2 cellular contexts compared by ENCODE assay signal in the genomic region with DNA sequence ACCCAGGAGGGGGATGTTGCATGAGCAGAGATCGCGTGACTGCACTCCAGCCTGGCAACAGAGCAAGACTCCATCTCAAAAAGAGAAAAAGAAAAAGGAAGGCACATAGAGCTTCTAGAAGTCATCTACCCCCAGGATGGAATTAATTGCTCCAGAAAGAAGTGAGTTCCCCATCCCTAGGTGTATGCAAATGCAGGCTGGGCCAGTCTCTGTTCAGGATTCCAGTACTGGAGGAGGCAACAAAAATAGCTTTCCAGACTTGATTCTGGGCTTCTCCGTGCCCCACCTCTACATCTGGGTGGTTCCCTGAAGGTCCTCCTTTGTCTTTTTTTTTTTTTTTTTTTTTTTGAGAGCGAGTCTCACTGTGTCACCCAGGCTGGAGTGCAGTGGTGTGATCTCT.
TF ChIP-seq lines count a peak whose summit lies in the region.

No MANE protein-coding gene starts in this region.

TF ChIP-seq in HEK293T, 16 proteins besides CTCF, POLR2A, EP300 and RAD21:
- TF ChIP-seq FOXM1 (IDR thresholded peaks at IDR 0.05; ENCODE audit: borderline replicate concordance) = no peak
- TF ChIP-seq ZNF384 (IDR thresholded peaks at IDR 0.05) = 0 out of 2 replicates have a peak, but pooled peaks have one; percentile 35

TF ChIP-seq in K562, 482 proteins besides CTCF, POLR2A, EP300 and RAD21:
- TF ChIP-seq BCOR (IDR thresholded peaks at IDR 0.05) (peak; percentile 51; the same call in 1 of the 2 replicates), SMARCA5 (IDR thresholded peaks at IDR 0.05) (no peak), ZNF695 (CRISPR knock-in tag; IDR thresholded peaks at IDR 0.05) (no peak), CAMTA2 (CRISPR knock-in tag; conservative IDR thresholded peaks at IDR 0.05) (no peak), RBBP5 (IDR thresholded peaks at IDR 0.05; ENCODE audit: borderline replicate concordance, insufficient read depth, low read length, poor library complexity, severe bottlenecking) (no peak), MAZ (CRISPR knock-in tag; conservative IDR thresholded peaks at IDR 0.05 in 1 of 2, IDR thresholded peaks at IDR 0.05 in 1 of 2) (no peak), NFYB (IDR thresholded peaks at IDR 0.05; ENCODE audit: extremely low read depth, insufficient read length) (no peak), BRD9 (IDR thresholded peaks at IDR 0.05; ENCODE audit: low read depth, partially characterized antibody) (no peak), RBM25 (IDR thresholded peaks at IDR 0.05; ENCODE audit: low read depth, low read length, severe bottlenecking) (peak; percentile 74), NCOA6 (IDR thresholded peaks at IDR 0.05) (no peak), HMG20A (CRISPR knock-in tag; conservative IDR thresholded peaks at IDR 0.05) (no peak), SREBF1 (IDR thresholded peaks at IDR 0.05; ENCODE audit: borderline replicate concordance, low read depth, low read length) (no peak), SIN3B (IDR thresholded peaks at IDR 0.05; ENCODE audit: low read depth) (no peak), TRIM24 (IDR thresholded peaks at IDR 0.05) (no peak), U2AF1 (optimal IDR thresholded peaks at IDR 0.05; ENCODE audit: low read depth, low read length) (no peak), EGR1 (conservative IDR thresholded peaks at IDR 0.05) (no peak), CTBP1 (IDR thresholded peaks at IDR 0.05; ENCODE audit: borderline replicate concordance) (no peak), KDM1A (IDR thresholded peaks at IDR 0.05) (peak in 1 of 2 experiments; percentile 8; a peak in 1 of 4 replicates), HCFC1 (IDR thresholded peaks at IDR 0.05; ENCODE audit: low read depth, low read length) (no peak)
- TF ChIP-seq, protein P1, sequence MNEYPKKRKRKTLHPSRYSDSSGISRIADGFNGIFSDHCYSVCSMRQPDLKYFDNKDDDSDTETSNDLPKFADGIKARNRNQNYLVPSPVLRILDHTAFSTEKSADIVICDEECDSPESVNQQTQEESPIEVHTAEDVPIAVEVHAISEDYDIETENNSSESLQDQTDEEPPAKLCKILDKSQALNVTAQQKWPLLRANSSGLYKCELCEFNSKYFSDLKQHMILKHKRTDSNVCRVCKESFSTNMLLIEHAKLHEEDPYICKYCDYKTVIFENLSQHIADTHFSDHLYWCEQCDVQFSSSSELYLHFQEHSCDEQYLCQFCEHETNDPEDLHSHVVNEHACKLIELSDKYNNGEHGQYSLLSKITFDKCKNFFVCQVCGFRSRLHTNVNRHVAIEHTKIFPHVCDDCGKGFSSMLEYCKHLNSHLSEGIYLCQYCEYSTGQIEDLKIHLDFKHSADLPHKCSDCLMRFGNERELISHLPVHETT (CRISPR knock-in tag; conservative IDR thresholded peaks at IDR 0.05 in 1 of 2, IDR thresholded peaks at IDR 0.05 in 1 of 2) = no peak
- TF ChIP-seq, protein P2, sequence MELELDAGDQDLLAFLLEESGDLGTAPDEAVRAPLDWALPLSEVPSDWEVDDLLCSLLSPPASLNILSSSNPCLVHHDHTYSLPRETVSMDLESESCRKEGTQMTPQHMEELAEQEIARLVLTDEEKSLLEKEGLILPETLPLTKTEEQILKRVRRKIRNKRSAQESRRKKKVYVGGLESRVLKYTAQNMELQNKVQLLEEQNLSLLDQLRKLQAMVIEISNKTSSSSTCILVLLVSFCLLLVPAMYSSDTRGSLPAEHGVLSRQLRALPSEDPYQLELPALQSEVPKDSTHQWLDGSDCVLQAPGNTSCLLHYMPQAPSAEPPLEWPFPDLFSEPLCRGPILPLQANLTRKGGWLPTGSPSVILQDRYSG (tag; conservative IDR thresholded peaks at IDR 0.05; ENCODE audit: low read depth) = no peak
- TF ChIP-seq, protein P3, sequence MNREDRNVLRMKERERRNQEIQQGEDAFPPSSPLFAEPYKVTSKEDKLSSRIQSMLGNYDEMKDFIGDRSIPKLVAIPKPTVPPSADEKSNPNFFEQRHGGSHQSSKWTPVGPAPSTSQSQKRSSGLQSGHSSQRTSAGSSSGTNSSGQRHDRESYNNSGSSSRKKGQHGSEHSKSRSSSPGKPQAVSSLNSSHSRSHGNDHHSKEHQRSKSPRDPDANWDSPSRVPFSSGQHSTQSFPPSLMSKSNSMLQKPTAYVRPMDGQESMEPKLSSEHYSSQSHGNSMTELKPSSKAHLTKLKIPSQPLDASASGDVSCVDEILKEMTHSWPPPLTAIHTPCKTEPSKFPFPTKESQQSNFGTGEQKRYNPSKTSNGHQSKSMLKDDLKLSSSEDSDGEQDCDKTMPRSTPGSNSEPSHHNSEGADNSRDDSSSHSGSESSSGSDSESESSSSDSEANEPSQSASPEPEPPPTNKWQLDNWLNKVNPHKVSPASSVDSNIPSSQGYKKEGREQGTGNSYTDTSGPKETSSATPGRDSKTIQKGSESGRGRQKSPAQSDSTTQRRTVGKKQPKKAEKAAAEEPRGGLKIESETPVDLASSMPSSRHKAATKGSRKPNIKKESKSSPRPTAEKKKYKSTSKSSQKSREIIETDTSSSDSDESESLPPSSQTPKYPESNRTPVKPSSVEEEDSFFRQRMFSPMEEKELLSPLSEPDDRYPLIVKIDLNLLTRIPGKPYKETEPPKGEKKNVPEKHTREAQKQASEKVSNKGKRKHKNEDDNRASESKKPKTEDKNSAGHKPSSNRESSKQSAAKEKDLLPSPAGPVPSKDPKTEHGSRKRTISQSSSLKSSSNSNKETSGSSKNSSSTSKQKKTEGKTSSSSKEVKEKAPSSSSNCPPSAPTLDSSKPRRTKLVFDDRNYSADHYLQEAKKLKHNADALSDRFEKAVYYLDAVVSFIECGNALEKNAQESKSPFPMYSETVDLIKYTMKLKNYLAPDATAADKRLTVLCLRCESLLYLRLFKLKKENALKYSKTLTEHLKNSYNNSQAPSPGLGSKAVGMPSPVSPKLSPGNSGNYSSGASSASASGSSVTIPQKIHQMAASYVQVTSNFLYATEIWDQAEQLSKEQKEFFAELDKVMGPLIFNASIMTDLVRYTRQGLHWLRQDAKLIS (CRISPR knock-in tag; IDR thresholded peaks at IDR 0.05) = no peak
- TF ChIP-seq, protein P4, sequence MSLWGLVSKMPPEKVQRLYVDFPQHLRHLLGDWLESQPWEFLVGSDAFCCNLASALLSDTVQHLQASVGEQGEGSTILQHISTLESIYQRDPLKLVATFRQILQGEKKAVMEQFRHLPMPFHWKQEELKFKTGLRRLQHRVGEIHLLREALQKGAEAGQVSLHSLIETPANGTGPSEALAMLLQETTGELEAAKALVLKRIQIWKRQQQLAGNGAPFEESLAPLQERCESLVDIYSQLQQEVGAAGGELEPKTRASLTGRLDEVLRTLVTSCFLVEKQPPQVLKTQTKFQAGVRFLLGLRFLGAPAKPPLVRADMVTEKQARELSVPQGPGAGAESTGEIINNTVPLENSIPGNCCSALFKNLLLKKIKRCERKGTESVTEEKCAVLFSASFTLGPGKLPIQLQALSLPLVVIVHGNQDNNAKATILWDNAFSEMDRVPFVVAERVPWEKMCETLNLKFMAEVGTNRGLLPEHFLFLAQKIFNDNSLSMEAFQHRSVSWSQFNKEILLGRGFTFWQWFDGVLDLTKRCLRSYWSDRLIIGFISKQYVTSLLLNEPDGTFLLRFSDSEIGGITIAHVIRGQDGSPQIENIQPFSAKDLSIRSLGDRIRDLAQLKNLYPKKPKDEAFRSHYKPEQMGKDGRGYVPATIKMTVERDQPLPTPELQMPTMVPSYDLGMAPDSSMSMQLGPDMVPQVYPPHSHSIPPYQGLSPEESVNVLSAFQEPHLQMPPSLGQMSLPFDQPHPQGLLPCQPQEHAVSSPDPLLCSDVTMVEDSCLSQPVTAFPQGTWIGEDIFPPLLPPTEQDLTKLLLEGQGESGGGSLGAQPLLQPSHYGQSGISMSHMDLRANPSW (CRISPR knock-in tag; IDR thresholded peaks at IDR 0.05) = no peak
